ENCODE assay signal across 8 cellular contexts in the genomic region with DNA sequence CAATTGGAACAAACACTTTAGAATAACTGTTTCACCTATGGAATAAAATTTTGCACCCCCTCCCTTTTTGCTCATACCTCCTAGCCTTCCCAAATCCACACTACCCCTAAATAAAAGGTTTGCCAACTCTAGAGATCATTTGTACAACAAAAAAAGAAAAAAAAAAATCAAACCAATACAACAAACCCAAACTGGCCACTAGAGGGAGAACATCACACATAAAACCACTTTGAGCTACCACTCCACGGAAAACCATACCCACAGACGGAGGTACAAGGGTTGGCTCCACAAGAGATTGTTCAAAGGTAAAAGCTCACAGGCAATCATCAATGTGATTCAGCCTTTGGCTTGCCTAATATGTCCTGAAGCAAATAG. TPM values are rescaled to one million over a fixed set of nuclear protein-coding genes. Genes with fewer than 3 reads are reported as not detected.
A peak's percentile ranks its signal among the peaks of the same experiment; 100 is the strongest.
DNase-seq lines count a peak whose midpoint lies in the region; ATAC-seq, FAIRE-seq and TF ChIP-seq lines count a peak whose summit lies in the region.

No MANE protein-coding gene starts in this region.

- H2BK20ac ChIP-seq in IMR-90 (ENCODE audit: low read depth, low read length): no peak overlapping the region

- peak; percentile 80 for TF ChIP-seq CTCF in IMR-90 (conservative IDR thresholded peaks at IDR 0.05; ENCODE audit: low read depth, low read length)

- H3K4me3 ChIP-seq in IMR-90 (ENCODE audit: insufficient read depth, low read depth, low read length): no peak overlapping the region

- no peaks in the 10 kb centered on the region for H3K27me3 ChIP-seq in IMR-90 (ENCODE audit: control insufficient read depth, insufficient read depth, low read length)

- no peak overlapping the region for H4K8ac ChIP-seq in IMR-90 (ENCODE audit: low read depth in 2 of 2, low read length in 2 of 2)

- peak; percentile 81 for TF ChIP-seq RAD21 in IMR-90 (IDR thresholded peaks at IDR 0.05; ENCODE audit: low read length)

- FAIRE-seq in RCC 7860 (lab: Jason Lieb, UNC): peak; percentile 75

- no peak overlapping the region for H3K18ac ChIP-seq in IMR-90 (ENCODE audit: low read depth, low read length)

- in situ Hi-C loops in IMR-90 (cut with MboI; ENCODE audit: low sequenced_read_pairs): no loop called here

- WGBS in IMR-90 (ENCODE audit: extremely low coverage in 2 of 2, insufficient read length in 1 of 2), 2 experiments: no CpG with 5 or more reads among the region's 2 CpGs

- no peak overlapping the region for H3K4ac ChIP-seq in IMR-90 (ENCODE audit: low read depth, low read length)

- CTCF ChIA-PET in IMR-90 (lab: Yijun Ruan, JAX): interaction anchor here (0.6 to 2.0 kb wide), 35 partner anchors 10 to 1988 kb away, joined by 3 to 19 read pairs (median 4); partner anchors contain the start of gene ITPR1

- H3K56ac ChIP-seq in IMR-90 (ENCODE audit: extremely low read depth, insufficient read depth, low read length): no peak overlapping the region

- no peak overlapping the region for H2AFZ ChIP-seq in IMR-90 (replicated peaks; ENCODE audit: low read length, poor library complexity)

- no peak overlapping the region for H2AK9ac ChIP-seq in IMR-90 (replicated peaks; ENCODE audit: low read depth, low read length, poor library complexity)

- no TSS peak for BruUV-seq in IMR-90 (replicated peaks; lab: Mats Ljungman, UMichigan)

- H3K36me3 ChIP-seq in IMR-90 (ENCODE audit: control insufficient read depth, insufficient read depth, low read length): no peaks in the 10 kb centered on the region

- H2BK5ac ChIP-seq in IMR-90 (ENCODE audit: low read depth, low read length, poor library complexity, severe bottlenecking): no peak overlapping the region

- H3K79me1 ChIP-seq in IMR-90 (ENCODE audit: low read depth in 1 of 2, low read length in 2 of 2): no peaks in the 10 kb centered on the region

- no peaks in the 10 kb centered on the region for H3K9me3 ChIP-seq in IMR-90 (ENCODE audit: control insufficient read depth, insufficient read depth, low read length)

- H3K23ac ChIP-seq in IMR-90 (ENCODE audit: low read depth, low read length): no peak overlapping the region

- no peak overlapping the region for H4K91ac ChIP-seq in IMR-90 (ENCODE audit: insufficient read depth, low read depth, low read length)

- no peak overlapping the region for H2AK5ac ChIP-seq in IMR-90 (ENCODE audit: low read depth, low read length)

- no peak for TF ChIP-seq POLR2A in IMR-90 (IDR thresholded peaks at IDR 0.05; ENCODE audit: low read depth, low read length)

- intact Hi-C loops in IMR-90 (cut with micrococcal nuclease): loop anchor here (1.0 to 10.0 kb wide), 4 partner anchors 144 to 704 kb away; no protein-coding TSS in a partner anchor

- DNase-seq in EH (ENCODE audit: low read depth): peak; percentile 63
- DNase-seq in IMR-90: peak; percentile 69
- peak; percentile 61 for DNase-seq in RCC 7860 (ENCODE audit: low spot score)
- peak; percentile 40 for DNase-seq in activated naive CD4-positive, alpha-beta T cell treated with Interleukin-2 at 50 U/mL for 16 hours
- DNase-seq in glomerular visceral epithelial cell (ENCODE audit: extremely low spot score): peak; percentile 45
- DNase-seq in pulmonary artery endothelial cell (ENCODE audit: low read depth, low spot score): peak; percentile 27
- no peak for DNase-seq in islet precursor cell

- H3K14ac ChIP-seq in IMR-90 (replicated peaks; ENCODE audit: low read depth, low read length): no peak overlapping the region

- H4K20me1 ChIP-seq in IMR-90 (ENCODE audit: insufficient read depth, low read length): no peaks in the 10 kb centered on the region

- ATAC-seq in GM21529 (IDR thresholded peaks at IDR 0.05; ENCODE audit: unreplicated experiment): peak; percentile 92
- ATAC-seq in IMR-90 (ENCODE audit: low read depth): peak; percentile 86

- POLR2A ChIA-PET in IMR-90 (lab: Charles Lee; ENCODE audit: unreplicated experiment): no interaction called here

- H3K27ac ChIP-seq in IMR-90 (ENCODE audit: insufficient read depth, low read length): no peak overlapping the region

- no peak overlapping the region for H3K9ac ChIP-seq in IMR-90 (ENCODE audit: low read depth, low read length)

- dilution Hi-C loops in IMR-90 (cut with HindIII; ENCODE audit: low sequenced_read_pairs, unreplicated experiment): no loop called here

- H4K5ac ChIP-seq in IMR-90 (ENCODE audit: low read depth, low read length): no peak overlapping the region

- no peak overlapping the region for H3K4me2 ChIP-seq in IMR-90 (ENCODE audit: low read depth, low read length)

- no peaks in the 10 kb centered on the region for H3K4me1 ChIP-seq in IMR-90 (ENCODE audit: control insufficient read depth, insufficient read depth, low read length)

- no peak overlapping the region for H2BK120ac ChIP-seq in IMR-90 (ENCODE audit: low read depth, low read length)

- no peak overlapping the region for H2BK15ac ChIP-seq in IMR-90 (ENCODE audit: low read depth, low read length)

- no peaks in the 10 kb centered on the region for H3K9me1 ChIP-seq in IMR-90 (ENCODE audit: insufficient read depth, low read length)

TF ChIP-seq in IMR-90, 13 proteins besides CTCF, POLR2A, EP300 and RAD21:
- TF ChIP-seq MAFK (IDR thresholded peaks at IDR 0.05; ENCODE audit: low read depth, low read length) (no peak), SMC3 (IDR thresholded peaks at IDR 0.05; ENCODE audit: low read depth, low read length) (peak; percentile 82)

RNA-seq across cellular contexts. Expression of gene SETMAR, which starts 47.6 kb away (rescaled TPM):
- total RNA-seq in IMR-90 (2012; rRNA removed): 17.8 and 18.1 TPM in 2 replicates
- 11.9 and 12.7 TPM in 2 replicates for polyA plus RNA-seq in IMR-90 (2012; rRNA removed)
- 3.6 and 6.2 TPM in 2 replicates for polyA plus RNA-seq in IMR-90 (2012; cell fraction: cytosol; rRNA removed)
- polyA plus RNA-seq in IMR-90 (2012; cell fraction: nucleus; rRNA removed; ENCODE audit: low replicate concordance): 5.2 and 30.7 TPM in 2 replicates
- total RNA-seq in pulmonary artery endothelial cell: 7.2 and 13.7 TPM in 2 replicates
